Comparison of ENCODE assay signal across 8 cellular contexts in the genomic region with DNA sequence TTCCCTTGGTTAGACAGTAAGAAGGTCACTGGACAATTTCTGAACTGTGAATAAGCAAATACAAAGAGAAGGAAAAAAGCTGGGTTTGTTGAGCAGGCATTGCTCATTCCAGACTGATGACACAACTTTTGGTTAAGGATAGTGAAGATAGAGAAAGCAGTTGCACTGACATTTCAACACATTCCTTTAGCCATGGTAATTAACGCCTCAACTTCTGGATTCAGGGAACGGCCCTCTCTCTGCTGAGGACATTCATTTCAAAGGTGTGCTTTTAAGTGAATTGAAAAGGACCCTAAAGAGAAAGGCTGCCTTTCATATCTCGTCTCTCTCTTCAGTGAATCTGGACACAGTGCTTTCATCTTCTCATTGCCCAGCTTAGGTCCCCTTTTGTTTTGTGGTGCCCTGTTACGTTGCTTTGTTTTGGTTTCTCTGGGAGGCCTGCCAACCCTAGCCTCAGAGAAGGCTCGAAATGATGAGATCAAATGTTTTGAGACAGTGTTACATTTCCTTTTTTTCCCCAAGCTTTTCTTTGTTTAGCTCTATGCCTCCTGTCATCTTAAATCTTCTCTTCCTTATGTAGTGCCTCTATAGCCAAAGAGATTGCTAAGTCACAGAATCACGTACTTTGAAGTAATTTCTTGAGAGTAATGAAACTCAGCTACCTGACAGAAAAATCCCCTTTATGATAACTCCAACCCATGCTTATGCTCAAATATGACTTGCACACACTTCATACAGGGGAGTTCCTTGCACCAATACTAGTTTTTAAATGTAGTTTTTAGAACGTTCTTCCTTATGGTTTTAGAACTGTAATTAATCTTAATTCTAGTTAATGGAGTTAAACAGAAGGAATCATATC.
A peak's percentile ranks its signal among the peaks of the same experiment; 100 is the strongest.
DNase-seq lines count a peak whose midpoint lies in the region; ATAC-seq, FAIRE-seq and TF ChIP-seq lines count a peak whose summit lies in the region.

No MANE protein-coding gene starts in this region.

- H4K20me1 ChIP-seq in endothelial cell of umbilical vein (replicated peaks; ENCODE audit: control insufficient read depth, extremely low read depth, insufficient read depth, low read length), result no peaks in the 10 kb centered on the region

- peak overlapping the region; percentile 98 for H2AFZ ChIP-seq in endothelial cell of umbilical vein (ENCODE audit: low read depth, low read length)

- CTCF ChIA-PET in A673 (lab: Charles Lee), result no interaction called here
- CTCF ChIA-PET in endothelial cell of umbilical vein (lab: Charles Lee), result interaction anchor here (0.6 to 1.8 kb wide), 17 partner anchors 8 to 243 kb away, joined by 3 to 12 read pairs (median 3); no protein-coding TSS in a partner anchor

- H3K79me2 ChIP-seq in endothelial cell of umbilical vein (ENCODE audit: control insufficient read depth, insufficient read depth, low read length), result no peaks in the 10 kb centered on the region

- H3K27ac ChIP-seq in A673 (ENCODE audit: low read depth, low read length, poor library complexity, severe bottlenecking) (no peak overlapping the region), endothelial cell of umbilical vein (ENCODE audit: insufficient read depth, low read depth, low read length) (peak overlapping the region; percentile 96)

- DNase-seq in A673 (ENCODE audit: low spot score) (peak; percentile 5), RCC 7860 (ENCODE audit: low spot score) (peak; percentile 90), endothelial cell of umbilical vein (ENCODE audit: low read depth, low spot score) (peak; percentile 89), pons (ENCODE audit: low spot score) (peak; percentile 64), middle frontal gyrus (ENCODE audit: extremely low spot score, low spot score) (no peak), SIG-M5 treated with dmso at 0.1 percent for 504 hours (lab: John Stamatoyannopoulos, UW; ENCODE audit: unreplicated experiment) (no peak)

- no peaks in the 10 kb centered on the region for H3K36me3 ChIP-seq in A673 (ENCODE audit: insufficient read depth, low read length, poor library complexity, severe bottlenecking)
- no peaks in the 10 kb centered on the region for H3K36me3 ChIP-seq in endothelial cell of umbilical vein (ENCODE audit: control insufficient read depth in 2 of 2, extremely low read depth in 1 of 2, insufficient read depth in 2 of 2, low read length in 2 of 2)

- H3K27me3 ChIP-seq in A673 (replicated peaks; ENCODE audit: insufficient read depth, low read depth, low read length, poor library complexity) (peaks cover 34% of the 10 kb centered on the region), endothelial cell of umbilical vein (ENCODE audit: control insufficient read depth in 2 of 2, insufficient read depth in 2 of 2, low read length in 2 of 2) (no peaks in the 10 kb centered on the region)

- peak; percentile 96 for FAIRE-seq in RCC 7860 (lab: Jason Lieb, UNC)
- FAIRE-seq in endothelial cell of umbilical vein (lab: Jason Lieb, UNC), result peak; percentile 73

- TF ChIP-seq POLR2A in endothelial cell of umbilical vein (IDR thresholded peaks at IDR 0.05; ENCODE audit: low read depth, low read length), result no peak

- BruUV-seq in A673 (replicated peaks; lab: Mats Ljungman, UMichigan), result no TSS peak
- BruUV-seq in endothelial cell of umbilical vein (replicated peaks; lab: Mats Ljungman, UMichigan), result TSS peak; percentile 89

- dilution Hi-C loops in endothelial cell of umbilical vein (cut with MboI; ENCODE audit: extremely low pct_ligation_motif_present, low sequenced_read_pairs), result no loop called here

- intact Hi-C loops in A673 (cut with micrococcal nuclease; ENCODE audit: unreplicated experiment), result no loop called here
- intact Hi-C loops in endothelial cell of umbilical vein (cut with micrococcal nuclease), result loop anchor here (1.0 kb wide), 2 partner anchors 15 to 109 kb away; no protein-coding TSS in a partner anchor

- H3K4me1 ChIP-seq in A673 (ENCODE audit: insufficient read depth, low read length, poor library complexity, severe bottlenecking), result no peaks in the 10 kb centered on the region
- peaks cover 22% of the 10 kb centered on the region for H3K4me1 ChIP-seq in endothelial cell of umbilical vein (ENCODE audit: control insufficient read depth, extremely low read depth, insufficient read depth, low read length)

- H3K9me3 ChIP-seq in A673 (ENCODE audit: low read depth, low read length, poor library complexity, severe bottlenecking) (no peaks in the 10 kb centered on the region), endothelial cell of umbilical vein (replicated peaks; ENCODE audit: control insufficient read depth, insufficient read depth, low read length) (no peaks in the 10 kb centered on the region)

- ATAC-seq in GM19351 (IDR thresholded peaks at IDR 0.05; ENCODE audit: unreplicated experiment) (peak; percentile 65), GM21619 (IDR thresholded peaks at IDR 0.05; ENCODE audit: unreplicated experiment) (no peak)

- peak overlapping the region; percentile 95 for H3K9ac ChIP-seq in endothelial cell of umbilical vein (replicated peaks; ENCODE audit: extremely low read depth, insufficient read depth, low read length)

- H3K4me2 ChIP-seq in endothelial cell of umbilical vein (ENCODE audit: insufficient read depth, low read length), result peak overlapping the region; percentile 97

- no peak for TF ChIP-seq CTCF in A673 (conservative IDR thresholded peaks at IDR 0.05; ENCODE audit: low read depth, low read length)
- TF ChIP-seq CTCF in endothelial cell of umbilical vein (IDR thresholded peaks at IDR 0.05; ENCODE audit: extremely low read depth in 1 of 2, insufficient read depth in 1 of 2, low read depth in 1 of 2, low read length in 2 of 2), result no peak

- no peaks in the 10 kb centered on the region for H3K9me1 ChIP-seq in endothelial cell of umbilical vein (replicated peaks; ENCODE audit: control insufficient read depth, extremely low read depth, insufficient read depth, low read length)

- no peak overlapping the region for H3K4me3 ChIP-seq in A673 (ENCODE audit: low read depth, low read length, poor library complexity, severe bottlenecking)
- H3K4me3 ChIP-seq in endothelial cell of umbilical vein (replicated peaks in 1 of 3; ENCODE audit: insufficient read depth in 1 of 3, low read depth in 1 of 3, low read length in 3 of 3), result peak overlapping the region in 2 of 3 experiments; percentile 52 to 73

- POLR2A ChIA-PET in A673 (lab: Charles Lee; ENCODE audit: low non-redundant PET) (no interaction called here), endothelial cell of umbilical vein (lab: Charles Lee) (interaction anchor here (1.1 to 1.2 kb wide), 2 partner anchors 17 to 34 kb away, joined by 3 read pairs; no protein-coding TSS in a partner anchor)

TF ChIP-seq in endothelial cell of umbilical vein, 7 proteins besides CTCF, POLR2A, EP300 and RAD21:
- TF ChIP-seq POLR2AphosphoS5 (IDR thresholded peaks at IDR 0.05; ENCODE audit: insufficient read depth, low read depth, low read length), result peak; percentile 40
- TF ChIP-seq MAX (IDR thresholded peaks at IDR 0.05; ENCODE audit: insufficient read depth, insufficient read length), result no peak
- peak; percentile 40 for TF ChIP-seq FOS (IDR thresholded peaks at IDR 0.05; ENCODE audit: borderline replicate concordance, insufficient read depth, low read length)
- TF ChIP-seq JUN (IDR thresholded peaks at IDR 0.05; ENCODE audit: borderline replicate concordance, insufficient read depth, insufficient read length, low read depth), result peak; percentile 58
TF ChIP-seq in endothelial cell of umbilical vein: peak in this region for 3.

Comparison
In these comparisons a context has a peak if more than half of its experiments do, and no peak if none do; other contexts are left out.
1. DNase-seq: peak in A673 (single experiment), RCC 7860 (single experiment), endothelial cell of umbilical vein (single experiment) and pons (single experiment); none in middle frontal gyrus (single experiment) and SIG-M5 treated with dmso at 0.1 percent for 504 hours (single experiment).